8 cellular contexts compared by ENCODE assay signal in genomic region chr17:4566785-4567184, GRCh38. TPM values are rescaled to one million over a fixed set of nuclear protein-coding genes. Genes with fewer than 3 reads are reported as not detected.
DNase-seq lines count a peak whose midpoint lies in the region; ATAC-seq and TF ChIP-seq lines count a peak whose summit lies in the region.

No MANE protein-coding gene starts in this region.

- no peak overlapping the region for H3K4me3 Mint-ChIP-seq in activated naive CD4-positive, alpha-beta T cell treated with anti-CD3 and anti-CD28 coated beads, Interleukin-2, amount 10 ng/mL, durations not matched to agents 7 days and 5 days

- peak; percentile 82 to 95 (median 88) for ATAC-seq in heart right ventricle
- ATAC-seq in GM19023 (IDR thresholded peaks at IDR 0.05; ENCODE audit: unreplicated experiment), result no peak

- CTCF ChIA-PET in activated naive CD4-positive, alpha-beta T cell treated with anti-CD3 and anti-CD28 coated beads, Interleukin-2, amount 10 ng/mL, durations not matched to agents 7 days and 5 days (lab: Charles Lee), result interaction anchor here (0.6 to 4.4 kb wide), 25 partner anchors 10 to 338 kb away, joined by 3 to 43 read pairs (median 4); partner anchors contain the start of genes ALOX15, CHRNE, MYBBP1A and SPNS2

- no peak overlapping the region for H3K4me3 ChIP-seq in heart right ventricle

- peak; percentile 77 to 85 (median 80) for TF ChIP-seq CTCF in heart right ventricle (IDR thresholded peaks at IDR 0.05)

- DNase-seq in COR-L47 (lab: John Stamatoyannopoulos, UW), result peak; percentile 35
- DNase-seq in HS-5 (ENCODE audit: low read depth), result peak; percentile 15
- peak; percentile 73 for DNase-seq in NCI-H82 treated with DMSO at 0.1 percent for 48 hours (lab: John Stamatoyannopoulos, UW; ENCODE audit: unreplicated experiment)
- peak; percentile 70 for DNase-seq in activated naive CD4-positive, alpha-beta T cell treated with anti-CD3 and anti-CD28 coated beads, Interleukin-2, amount 10 ng/mL, durations not matched to agents 7 days and 5 days
- peak in 1 of 2 donors; percentile 74 for DNase-seq in heart right ventricle
- peak; percentile 79 for DNase-seq in retina
- DNase-seq in GOT3 (lab: John Stamatoyannopoulos, UW), result no peak

- intact Hi-C loops in heart right ventricle (cut with DNase I), result loop anchor here (1.0 to 5.0 kb wide), 9 partner anchors 36 to 146 kb away; no protein-coding TSS in a partner anchor

- H3K9me3 Mint-ChIP-seq in activated naive CD4-positive, alpha-beta T cell treated with anti-CD3 and anti-CD28 coated beads, Interleukin-2, amount 10 ng/mL, durations not matched to agents 7 days and 5 days, result no peaks in the 10 kb centered on the region

- peak overlapping the region in 1 of 10 donors; percentile 25 for H3K27ac ChIP-seq in heart right ventricle

- no peaks in the 10 kb centered on the region for H3K9me3 ChIP-seq in heart right ventricle

- peaks cover 30% of the 10 kb centered on the region for H3K4me1 Mint-ChIP-seq in activated naive CD4-positive, alpha-beta T cell treated with anti-CD3 and anti-CD28 coated beads, Interleukin-2, amount 10 ng/mL, durations not matched to agents 7 days and 5 days

- H3K27me3 ChIP-seq in heart right ventricle, result no peaks in the 10 kb centered on the region

- peaks cover 0 to 32% (median 15%) of the 10 kb centered on the region in 9 donors for H3K4me1 ChIP-seq in heart right ventricle

- no peak overlapping the region for H3K27ac Mint-ChIP-seq in activated naive CD4-positive, alpha-beta T cell treated with anti-CD3 and anti-CD28 coated beads, Interleukin-2, amount 10 ng/mL, durations not matched to agents 7 days and 5 days

- H3K36me3 ChIP-seq in heart right ventricle, result no peaks in the 10 kb centered on the region

- peaks cover 11% of the 10 kb centered on the region for H3K27me3 Mint-ChIP-seq in activated naive CD4-positive, alpha-beta T cell treated with anti-CD3 and anti-CD28 coated beads, Interleukin-2, amount 10 ng/mL, durations not matched to agents 7 days and 5 days

- H3K36me3 Mint-ChIP-seq in activated naive CD4-positive, alpha-beta T cell treated with anti-CD3 and anti-CD28 coated beads, Interleukin-2, amount 10 ng/mL, durations not matched to agents 7 days and 5 days, result no peaks in the 10 kb centered on the region

- 22 to 23% methylated on average over 5 of the region's 5 CpGs for WGBS in heart right ventricle, 2 donors

RNA-seq across cellular contexts. Expression of gene GGT6, which starts 6.4 kb away (rescaled TPM):
- total RNA-seq in heart right ventricle, result under 1 TPM in 4 of 10 donors, not detected in 6; 0.08 to 0.19 (median 0.12) TPM
- under 1 TPM; 0.03 to 0.15 TPM for polyA plus RNA-seq in heart right ventricle

RNA-seq across cellular contexts. Expression of gene MYBBP1A, which starts 11.6 kb away (rescaled TPM):
- total RNA-seq in heart right ventricle, result 10 to 100 TPM; 18.7 to 30.3 (median 21.7) TPM
- polyA plus RNA-seq in heart right ventricle, result 10 to 100 TPM; 25.4 to 25.7 TPM

RNA-seq across cellular contexts. Expression of gene SMTNL2, which starts 17.5 kb away (rescaled TPM):
- total RNA-seq in heart right ventricle, result 10 to 100 TPM in 9 of 10 donors, 1 to 10 TPM in 1; 7.8 to 84.1 (median 23.4) TPM
- 10 to 100 TPM in 1 of 2 donors, 1 to 10 TPM in 1; 2.7 to 11.8 TPM for polyA plus RNA-seq in heart right ventricle
